30 cellular contexts compared by ENCODE assay signal in genomic region chr19:35732540-35733179, GRCh38.
"Had no signal": no experiment of that assay in that cellular context is flagged by ENCODE, and none has a peak within 500 bp of the region (broad histone marks: within the 10 kb centered on the region; RNA-seq: fewer than 3 reads in every experiment).

No MANE protein-coding gene starts in this region.

- H3K27me3 Mint-ChIP-seq: activated CD4-positive, alpha-beta T cell treated with anti-CD3 and anti-CD28 coated beads for 36 hours; activated naive CD8-positive, alpha-beta T cell treated with anti-CD3 and anti-CD28 coated beads, Interleukin-2, amount 10 ng/mL, durations not matched to agents 7 days and 5 days; dendritic cell treated with granulocyte-macrophage colony-stimulating factor and Interleukin-4, amounts not matched to agents 40 ng/mL and 50 ng/mL, for 4 days; type B pancreatic cell had no signal

- H3K27ac Mint-ChIP-seq: activated CD4-positive, alpha-beta T cell treated with anti-CD3 and anti-CD28 coated beads for 36 hours; activated naive CD8-positive, alpha-beta T cell treated with anti-CD3 and anti-CD28 coated beads, Interleukin-2, amount 10 ng/mL, durations not matched to agents 7 days and 5 days; dendritic cell treated with granulocyte-macrophage colony-stimulating factor and Interleukin-4, amounts not matched to agents 40 ng/mL and 50 ng/mL, for 4 days; endodermal cell; natural killer cell; type B pancreatic cell had no signal

- H3K4me1 ChIP-seq: esophagus muscularis mucosa, foreskin keratinocyte, heart left ventricle, left lung, lower lobe of right lung, pancreas, psoas muscle, uterus had no signal

- FAIRE-seq: astrocyte, pancreas had no signal

- H3K4me3 ChIP-seq: esophagus muscularis mucosa, heart left ventricle, left lung, lower lobe of right lung, pancreas, psoas muscle, thoracic aorta, uterus had no signal

- H3K9me3 ChIP-seq: esophagus muscularis mucosa, heart left ventricle, left lung, lower lobe of right lung, pancreas, psoas muscle, thoracic aorta, uterus had no signal

- DNase-seq: activated CD4-positive, alpha-beta T cell treated with anti-CD3 and anti-CD28 coated beads for 36 hours; activated CD4-positive, alpha-beta T cell treated with anti-CD3 and anti-CD28 coated beads, Interleukin-2, amount 50 U/mL, for 4 hours; activated CD4-positive, CD25-positive, alpha-beta regulatory T cell; activated CD8-positive, alpha-beta memory T cell treated with anti-CD3 and anti-CD28 coated beads for 24 hours; activated effector memory CD4-positive, alpha-beta T cell treated with Interleukin-2 at 50 U/mL for 16 hours; activated naive CD4-positive, alpha-beta T cell treated with Interleukin-2 at 50 U/mL for 16 hours; activated naive CD8-positive, alpha-beta T cell treated with anti-CD3 and anti-CD28 coated beads, Interleukin-2, amount 10 ng/mL, durations not matched to agents 7 days and 5 days; amniotic stem cell; brain microvascular endothelial cell; central memory CD4-positive, alpha-beta T cell; endodermal cell; foreskin keratinocyte; heart left ventricle; hypothalamus; kidney glomerular epithelial cell; left lung; lower lobe of right lung; mesendoderm; natural killer cell; psoas muscle; stimulated activated CD4-positive, alpha-beta T cell treated with anti-CD3 and anti-CD28 coated beads, Interleukin-15, amount 100 ng/mL, for 24 hours; stimulated activated CD4-positive, alpha-beta T cell treated with anti-CD3 and anti-CD28 coated beads, Interleukin-2, amount 100 ng/mL, for 24 hours; stimulated activated naive CD4-positive, alpha-beta T cell treated with Interleukin-2 at 50 U/mL for 16 hours had no signal

- H3K27me3 ChIP-seq: brain microvascular endothelial cell, esophagus muscularis mucosa, foreskin keratinocyte, heart left ventricle, left lung, pancreas, uterus had no signal

- ATAC-seq: activated CD4-positive, alpha-beta T cell treated with anti-CD3 and anti-CD28 coated beads for 36 hours; foreskin keratinocyte; heart left ventricle; left lung; lower lobe of right lung; natural killer cell; pancreas; psoas muscle had no signal

- H3K9me3 Mint-ChIP-seq: activated naive CD8-positive, alpha-beta T cell treated with anti-CD3 and anti-CD28 coated beads, Interleukin-2, amount 10 ng/mL, durations not matched to agents 7 days and 5 days; dendritic cell treated with granulocyte-macrophage colony-stimulating factor and Interleukin-4, amounts not matched to agents 40 ng/mL and 50 ng/mL, for 4 days; endodermal cell; natural killer cell; type B pancreatic cell had no signal

- H3K36me3 ChIP-seq: uterus had no signal

- H3K27ac ChIP-seq: brain microvascular endothelial cell, esophagus muscularis mucosa, foreskin keratinocyte, heart left ventricle, left lung, lower lobe of right lung, pancreas, psoas muscle, thoracic aorta, uterus had no signal

- H3K4me3 Mint-ChIP-seq: activated CD4-positive, alpha-beta T cell treated with anti-CD3 and anti-CD28 coated beads for 36 hours; activated naive CD8-positive, alpha-beta T cell treated with anti-CD3 and anti-CD28 coated beads, Interleukin-2, amount 10 ng/mL, durations not matched to agents 7 days and 5 days; dendritic cell treated with granulocyte-macrophage colony-stimulating factor and Interleukin-4, amounts not matched to agents 40 ng/mL and 50 ng/mL, for 4 days; endodermal cell; natural killer cell; type B pancreatic cell had no signal

- H3K4me1 Mint-ChIP-seq: activated CD4-positive, alpha-beta T cell treated with anti-CD3 and anti-CD28 coated beads for 36 hours; endodermal cell had no signal

- H3K36me3 Mint-ChIP-seq: natural killer cell had no signal
